ENCODE assay signal across 28 cellular contexts in the genomic region with DNA sequence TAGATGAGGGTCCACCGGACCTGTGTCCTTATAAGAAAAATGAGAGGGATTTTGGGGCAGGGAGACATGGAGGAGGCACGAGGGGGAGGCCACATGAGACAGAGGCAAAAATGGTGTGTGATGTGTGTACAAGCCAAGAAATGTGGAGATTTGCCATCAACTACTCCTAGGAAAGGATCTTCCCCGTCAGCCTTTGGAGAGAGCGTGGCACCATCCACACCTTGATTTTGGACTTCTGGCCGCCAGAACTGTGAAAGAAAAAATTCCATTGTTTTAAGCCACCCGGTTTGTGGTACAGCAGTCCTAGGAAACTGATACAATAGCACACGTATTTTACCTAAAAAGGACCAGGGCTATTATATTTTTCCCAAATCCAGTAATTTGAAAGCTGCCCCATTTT.
"Had no signal": no experiment of that assay in that cellular context is flagged by ENCODE, and none has a peak within 500 bp of the region (broad histone marks: within the 10 kb centered on the region; RNA-seq: fewer than 3 reads in every experiment).

No MANE protein-coding gene starts in this region.

- H3K36me3 Mint-ChIP-seq: stimulated activated effector memory CD8-positive, alpha-beta T cell treated with anti-CD3 and anti-CD28 coated beads, Interleukin-12 subunit alpha, Interleukin-12 subunit beta, amount 100 ng/mL, for 72 hours; stimulated activated memory B cell treated with anti-CD40 and anti-IgM and Interleukin-4, amounts not matched to agents 10 μg/mL and 1 μg/mL and 100 μg/mL, for 72 hours; stimulated activated naive B cell treated with anti-CD40 and anti-IgM and Interleukin-4, amounts not matched to agents 10 μg/mL and 1 μg/mL and 100 μg/mL, for 72 hours; type B pancreatic cell had no signal

- H3K36me3 ChIP-seq: stomach, suprapubic skin, thoracic aorta, thyroid gland, tibial artery, tibial nerve, transverse colon, upper lobe of left lung, upper lobe of right lung, uterus, vagina had no signal

- H3K9me3 Mint-ChIP-seq: stimulated activated naive CD8-positive, alpha-beta T cell treated with anti-CD3 and anti-CD28 coated beads, Interleukin-15, amount 100 ng/mL, for 72 hours; stimulated activated naive CD8-positive, alpha-beta T cell treated with anti-CD3 and anti-CD28 coated beads, Interleukin-15, Interleukin-2, amounts not matched to agents 100 ng/mL and 50 ng/mL, for 24 hours; type B pancreatic cell had no signal

- H3K27ac ChIP-seq: stomach, suprapubic skin, testis, thoracic aorta, thyroid gland, tibial artery, tibial nerve, transverse colon, upper lobe of left lung, upper lobe of right lung, uterus, vagina had no signal

- DNase-seq: stimulated activated CD4-positive, alpha-beta T cell treated with anti-CD3 and anti-CD28 coated beads, Interleukin-2, amount 100 ng/mL, for 48 hours; stimulated activated CD4-positive, alpha-beta T cell treated with anti-CD3 and anti-CD28 coated beads, Interleukin-4, amount 100 ng/mL, for 1 hour; stimulated activated CD4-positive, alpha-beta T cell treated with anti-CD3 and anti-CD28 coated beads, Interleukin-4, amount 100 ng/mL, for 24 hours; stimulated activated CD4-positive, alpha-beta T cell treated with anti-CD3 and anti-CD28 coated beads, Interleukin-4, amount 100 ng/mL, for 4 hours; stimulated activated CD8-positive, alpha-beta memory T cell treated with anti-CD3 and anti-CD28 coated beads, Interleukin-4, amount 100 ng/mL, for 48 hours; stimulated activated naive B cell treated with anti-CD40 and anti-IgM and Interleukin-4, amounts not matched to agents 10 μg/mL and 1 μg/mL and 100 μg/mL, for 72 hours; stimulated activated naive CD4-positive, alpha-beta T cell; stimulated activated naive CD4-positive, alpha-beta T cell treated with Interleukin-2 at 50 U/mL for 16 hours; stimulated activated naive CD8-positive, alpha-beta T cell treated with anti-CD3 and anti-CD28 coated beads, Interleukin-15, amount 100 ng/mL, for 72 hours; stimulated activated naive CD8-positive, alpha-beta T cell treated with anti-CD3 and anti-CD28 coated beads, Interleukin-15, Interleukin-2, amounts not matched to agents 100 U/mL and 50 U/mL, for 24 hours; stomach; substantia nigra; testis; thyroid gland; tibial artery; transverse colon; trophoblast cell; upper lobe of right lung; uterus had no signal

- H3K27me3 Mint-ChIP-seq: stimulated activated memory B cell treated with anti-CD40 and anti-IgM and Interleukin-4, amounts not matched to agents 10 μg/mL and 1 μg/mL and 100 μg/mL, for 72 hours; stimulated activated naive B cell treated with anti-CD40 and anti-IgM and Interleukin-4, amounts not matched to agents 10 μg/mL and 1 μg/mL and 100 μg/mL, for 72 hours; stimulated activated naive CD8-positive, alpha-beta T cell treated with anti-CD3 and anti-CD28 coated beads, Interleukin-15, amount 100 ng/mL, for 72 hours; stimulated activated naive CD8-positive, alpha-beta T cell treated with anti-CD3 and anti-CD28 coated beads, Interleukin-15, Interleukin-2, amounts not matched to agents 100 ng/mL and 50 ng/mL, for 24 hours had no signal

- H3K27ac Mint-ChIP-seq: stimulated activated effector memory CD8-positive, alpha-beta T cell treated with anti-CD3 and anti-CD28 coated beads, Interleukin-12 subunit alpha, Interleukin-12 subunit beta, amount 100 ng/mL, for 72 hours; stimulated activated memory B cell treated with anti-CD40 and anti-IgM and Interleukin-4, amounts not matched to agents 10 μg/mL and 1 μg/mL and 100 μg/mL, for 72 hours; stimulated activated naive B cell treated with anti-CD40 and anti-IgM and Interleukin-4, amounts not matched to agents 10 μg/mL and 1 μg/mL and 100 μg/mL, for 72 hours; stimulated activated naive CD8-positive, alpha-beta T cell treated with anti-CD3 and anti-CD28 coated beads, Interleukin-15, amount 100 ng/mL, for 72 hours; stimulated activated naive CD8-positive, alpha-beta T cell treated with anti-CD3 and anti-CD28 coated beads, Interleukin-15, Interleukin-2, amounts not matched to agents 100 ng/mL and 50 ng/mL, for 24 hours; type B pancreatic cell had no signal

- H3K4me1 ChIP-seq: stomach, suprapubic skin, testis, thyroid gland, tibial artery, tibial nerve, transverse colon, upper lobe of left lung, upper lobe of right lung, uterus, vagina had no signal

- H3K9me3 ChIP-seq: suprapubic skin, testis, thoracic aorta, thyroid gland, tibial artery, transverse colon, upper lobe of left lung, upper lobe of right lung, uterus, vagina had no signal

- ATAC-seq: stimulated activated effector memory CD8-positive, alpha-beta T cell treated with anti-CD3 and anti-CD28 coated beads, Interleukin-12 subunit alpha, Interleukin-12 subunit beta, amount 100 ng/mL, for 72 hours; stimulated activated memory B cell treated with anti-CD40 and anti-IgM and Interleukin-4, amounts not matched to agents 10 μg/mL and 1 μg/mL and 100 μg/mL, for 72 hours; stimulated activated naive B cell treated with anti-CD40 and anti-IgM and Interleukin-4, amounts not matched to agents 10 μg/mL and 1 μg/mL and 100 μg/mL, for 72 hours; stimulated activated naive CD8-positive, alpha-beta T cell treated with anti-CD3 and anti-CD28 coated beads, Interleukin-15, amount 100 ng/mL, for 72 hours; stimulated activated naive CD8-positive, alpha-beta T cell treated with anti-CD3 and anti-CD28 coated beads, Interleukin-15, Interleukin-2, amounts not matched to agents 100 U/mL and 50 U/mL, for 24 hours; upper lobe of right lung had no signal

- H3K4me1 Mint-ChIP-seq: stimulated activated effector memory CD8-positive, alpha-beta T cell treated with anti-CD3 and anti-CD28 coated beads, Interleukin-12 subunit alpha, Interleukin-12 subunit beta, amount 100 ng/mL, for 72 hours; stimulated activated memory B cell treated with anti-CD40 and anti-IgM and Interleukin-4, amounts not matched to agents 10 μg/mL and 1 μg/mL and 100 μg/mL, for 72 hours; stimulated activated naive B cell treated with anti-CD40 and anti-IgM and Interleukin-4, amounts not matched to agents 10 μg/mL and 1 μg/mL and 100 μg/mL, for 72 hours; stimulated activated naive CD8-positive, alpha-beta T cell treated with anti-CD3 and anti-CD28 coated beads, Interleukin-15, amount 100 ng/mL, for 72 hours had no signal

- H3K4me3 ChIP-seq: stomach, suprapubic skin, testis, thoracic aorta, thyroid gland, tibial artery, tibial nerve, transverse colon, upper lobe of left lung, upper lobe of right lung, uterus, vagina had no signal

- H3K27me3 ChIP-seq: stomach, suprapubic skin, testis, thyroid gland, tibial artery, tibial nerve, transverse colon, upper lobe of left lung, upper lobe of right lung, uterus, vagina had no signal

- H3K4me3 Mint-ChIP-seq: stimulated activated effector memory CD8-positive, alpha-beta T cell treated with anti-CD3 and anti-CD28 coated beads, Interleukin-12 subunit alpha, Interleukin-12 subunit beta, amount 100 ng/mL, for 72 hours; stimulated activated memory B cell treated with anti-CD40 and anti-IgM and Interleukin-4, amounts not matched to agents 10 μg/mL and 1 μg/mL and 100 μg/mL, for 72 hours; stimulated activated naive B cell treated with anti-CD40 and anti-IgM and Interleukin-4, amounts not matched to agents 10 μg/mL and 1 μg/mL and 100 μg/mL, for 72 hours; stimulated activated naive CD8-positive, alpha-beta T cell treated with anti-CD3 and anti-CD28 coated beads, Interleukin-15, amount 100 ng/mL, for 72 hours; stimulated activated naive CD8-positive, alpha-beta T cell treated with anti-CD3 and anti-CD28 coated beads, Interleukin-15, Interleukin-2, amounts not matched to agents 100 ng/mL and 50 ng/mL, for 24 hours; type B pancreatic cell had no signal
